In genomic region chr13:66657165-66657895, GRCh38 we compare ENCODE assay signal across 1 cellular context.
A peak's percentile ranks its signal among the peaks of the same experiment; 100 is the strongest.
TF ChIP-seq lines count a peak whose summit lies in the region.

No MANE protein-coding gene starts in this region.

TF ChIP-seq in HEK293, 187 proteins besides CTCF, POLR2A, EP300 and RAD21 (continued from another document):
- TF ChIP-seq ZBTB11 (tag by site-specific recombination; conservative IDR thresholded peaks at IDR 0.05; ENCODE audit: low read depth) (no peak), ZNF280C (tag by site-specific recombination; IDR thresholded peaks at IDR 0.05) (no peak), ZNF555 (tag by site-specific recombination; conservative IDR thresholded peaks at IDR 0.05) (no peak), HIC1 (tag by site-specific recombination; IDR thresholded peaks at IDR 0.05) (no peak), ZNF280D (tag by site-specific recombination; IDR thresholded peaks at IDR 0.05) (no peak), ZNF366 (tag by site-specific recombination; conservative IDR thresholded peaks at IDR 0.05) (peak; percentile 88), ZNF529 (tag by site-specific recombination; IDR thresholded peaks at IDR 0.05; ENCODE audit: insufficient replicate concordance) (no peak), AEBP2 (tag by site-specific recombination; IDR thresholded peaks at IDR 0.05; ENCODE audit: borderline replicate concordance) (no peak), KLF1 (tag by site-specific recombination; IDR thresholded peaks at IDR 0.05) (no peak), ZNF692 (tag by site-specific recombination; IDR thresholded peaks at IDR 0.05) (no peak), ZNF112 (tag by site-specific recombination; IDR thresholded peaks at IDR 0.05) (no peak), ZNF624 (tag by site-specific recombination; IDR thresholded peaks at IDR 0.05) (no peak), BCL11A (tag by site-specific recombination; IDR thresholded peaks at IDR 0.05; ENCODE audit: low read depth) (no peak; the same call in 1 of the 2 replicates), TCF7L2 (IDR thresholded peaks at IDR 0.05; ENCODE audit: borderline replicate concordance, low read depth, low read length) (peak; percentile 27; the same call in 1 of the 2 replicates), ZNF140 (tag by site-specific recombination; IDR thresholded peaks at IDR 0.05) (no peak), EGR2 (tag by site-specific recombination; IDR thresholded peaks at IDR 0.05; ENCODE audit: low read depth) (no peak), HOXD13 (CRISPR knock-in tag; IDR thresholded peaks at IDR 0.05; ENCODE audit: borderline replicate concordance) (no peak), ZNF518A (tag by site-specific recombination; conservative IDR thresholded peaks at IDR 0.05; ENCODE audit: low read depth) (peak; percentile 29; the same call in 1 of the 2 replicates), PRDM1 (tag by site-specific recombination; IDR thresholded peaks at IDR 0.05) (0 out of 2 replicates have a peak, but pooled peaks have one; percentile 5), ZNF707 (tag by site-specific recombination; IDR thresholded peaks at IDR 0.05) (no peak), ZNF785 (tag by site-specific recombination; IDR thresholded peaks at IDR 0.05) (no peak), ZNF530 (tag by site-specific recombination; IDR thresholded peaks at IDR 0.05; ENCODE audit: low read depth) (no peak), ZNF157 (tag by site-specific recombination; IDR thresholded peaks at IDR 0.05) (no peak), KLF10 (tag by site-specific recombination; IDR thresholded peaks at IDR 0.05) (0 out of 2 replicates have a peak, but pooled peaks have one; percentile 30), ZNF350 (tag by site-specific recombination; IDR thresholded peaks at IDR 0.05) (no peak), ZBTB49 (tag by site-specific recombination; IDR thresholded peaks at IDR 0.05; ENCODE audit: low read depth) (no peak), ZNF23 (tag by site-specific recombination; IDR thresholded peaks at IDR 0.05; ENCODE audit: borderline replicate concordance) (no peak), ZNF324 (tag by site-specific recombination; IDR thresholded peaks at IDR 0.05) (no peak), ZBTB44 (tag by site-specific recombination; IDR thresholded peaks at IDR 0.05) (no peak), ZNF600 (tag by site-specific recombination; IDR thresholded peaks at IDR 0.05) (no peak), ZNF658 (tag by site-specific recombination; IDR thresholded peaks at IDR 0.05) (no peak)
TF ChIP-seq in HEK293: peak in this region for 33.
